Comparison of ENCODE assay signal across 8 cellular contexts in the genomic region with DNA sequence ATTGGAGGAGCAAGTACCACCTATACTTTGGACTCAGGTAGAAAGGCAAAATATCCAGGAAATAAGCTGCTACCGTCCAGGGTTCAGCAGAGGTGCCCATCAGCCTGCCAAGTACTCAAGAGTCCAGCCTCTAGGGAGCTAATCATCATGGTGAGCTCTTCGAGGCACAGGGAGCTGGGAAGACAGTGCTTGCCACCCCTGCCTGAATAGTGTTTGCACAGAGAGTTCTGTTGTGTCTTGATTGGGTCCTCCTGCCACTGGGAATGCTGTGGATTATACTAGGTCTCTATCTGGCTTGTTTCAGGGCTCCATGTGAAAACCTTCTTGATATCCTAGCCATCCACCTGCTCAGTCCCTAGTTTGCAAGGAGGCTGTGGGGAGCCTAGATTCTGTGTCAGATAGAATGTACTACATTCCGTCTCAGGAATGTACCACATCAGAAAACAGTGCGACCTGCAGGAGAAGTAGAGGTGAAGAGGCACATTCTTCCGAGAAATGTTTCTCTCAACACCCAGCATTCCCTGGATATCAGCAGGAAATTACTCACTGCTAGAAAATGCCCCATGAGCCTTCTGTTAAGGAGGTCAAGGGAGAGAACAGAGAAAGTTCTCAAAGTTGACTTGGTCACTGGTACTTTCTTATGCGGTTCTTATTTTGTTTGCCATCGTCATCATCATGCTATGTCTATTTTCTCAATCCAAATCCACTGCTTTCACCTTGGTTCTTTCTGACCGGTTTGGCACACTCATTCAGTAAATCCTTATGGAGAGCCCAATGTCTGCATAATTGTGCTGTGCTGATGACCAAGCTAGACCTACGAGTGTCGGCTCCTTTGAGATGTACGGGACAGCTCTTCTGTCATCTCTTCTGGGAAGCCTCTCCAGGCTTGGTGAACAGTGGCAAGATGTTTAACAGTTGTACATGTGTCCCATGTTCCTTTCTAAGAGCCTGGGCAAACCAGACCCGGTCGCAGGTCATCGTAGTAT. TPM values are rescaled to one million over a fixed set of nuclear protein-coding genes. Genes with fewer than 3 reads are reported as not detected.
A peak's percentile ranks its signal among the peaks of the same experiment; 100 is the strongest.
DNase-seq lines count a peak whose midpoint lies in the region; ATAC-seq, FAIRE-seq and TF ChIP-seq lines count a peak whose summit lies in the region.

No MANE protein-coding gene starts in this region.

- H3K36me3 ChIP-seq in GM12878 (ENCODE audit: control insufficient read depth in 2 of 2, insufficient read depth in 2 of 2, low read length in 1 of 2): peaks cover 0 to 5% of the 10 kb centered on the region in 2 experiments; a peak in 2 of 4 replicates
- no peaks in the 10 kb centered on the region for H3K36me3 ChIP-seq in lower lobe of right lung

- ATAC-seq in GM12878: peak; percentile 18
- ATAC-seq in lower lobe of right lung: peak; percentile 79 to 85
- ATAC-seq in GM21360 (IDR thresholded peaks at IDR 0.05; ENCODE audit: unreplicated experiment): no peak
- ATAC-seq in HG03378 (IDR thresholded peaks at IDR 0.05; ENCODE audit: unreplicated experiment): no peak

- H3K9ac ChIP-seq in GM12878 (ENCODE audit: control insufficient read depth, insufficient read depth, low read length): peak overlapping the region; percentile 7; the same call in 1 of the 2 replicates

- DNase-seq in AG10803 (ENCODE audit: low read depth) (peak; percentile 82), HFFc6 (peak; percentile 86), GM12878 (ENCODE audit: low read depth, low spot score) (no peak), lower lobe of right lung (no peak), NCI-H1092 treated with DMSO at 0.1 percent for 48 hours (lab: John Stamatoyannopoulos, UW) (no peak)
- no peak for DNase-seq in activated naive CD4-positive, alpha-beta T cell treated with Interleukin-2 at 50 U/mL for 16 hours

- peaks cover 13% of the 10 kb centered on the region; the same call in 2 of the 3 replicates for H3K9me3 ChIP-seq in GM12878 (replicated peaks; ENCODE audit: control insufficient read depth, insufficient read depth, low read length)
- H3K9me3 ChIP-seq in lower lobe of right lung: no peaks in the 10 kb centered on the region

- POLR2A ChIA-PET in GM12878 (lab: Charles Lee): interaction anchor here (0.6 to 5.2 kb wide), 7 partner anchors 9 to 28 kb away, joined by 3 to 44 read pairs (median 5); partner anchors contain the start of gene PTPN1

- no peaks in the 10 kb centered on the region for H4K20me1 ChIP-seq in GM12878 (ENCODE audit: control insufficient read depth, insufficient read depth)

- RAD21 ChIA-PET in GM12878 (lab: Charles Lee; ENCODE audit: unreplicated experiment): interaction anchor here (0.6 to 12.3 kb wide), 6 partner anchors 9 to 35 kb away, joined by 3 to 167 read pairs (median 4); partner anchors contain the start of gene PTPN1

- H3K9me3 Mint-ChIP-seq in HFFc6: no peaks in the 10 kb centered on the region

- SMC1A ChIA-PET in GM12878 (lab: Charles Lee; ENCODE audit: uncharacterized antibody, unreplicated experiment): interaction anchor here (73.1 to 95.1 kb wide), 2 partner anchors 5 to 32 kb away, joined by 2799 read pairs; partner anchors contain the start of gene PTPN1

- peak overlapping the region; percentile 86 for H3K27ac Mint-ChIP-seq in HFFc6

- H3K4me3 Mint-ChIP-seq in HFFc6: peak overlapping the region; percentile 71

- no peak overlapping the region for H3K4me3 ChIP-seq in AG10803 (ENCODE audit: low read length)
- H3K4me3 ChIP-seq in GM12878: peak overlapping the region; percentile 42
- H3K4me3 ChIP-seq in lower lobe of right lung: no peak overlapping the region

- H3K4me1 ChIP-seq in GM12878 (ENCODE audit: control insufficient read depth, insufficient read depth, low read length) (peaks cover 67% of the 10 kb centered on the region), lower lobe of right lung (peaks cover 98% of the 10 kb centered on the region)

- peaks cover 88% of the 10 kb centered on the region for H3K79me2 ChIP-seq in GM12878 (ENCODE audit: control insufficient read depth, insufficient read depth, low read length)

- peak; percentile 28; the same call in 1 of the 2 replicates for TF ChIP-seq POLR2A in GM12878 (IDR thresholded peaks at IDR 0.05; ENCODE audit: low read depth, low read length)

- H3K4me2 ChIP-seq in GM12878 (ENCODE audit: control insufficient read depth, insufficient read depth): peak overlapping the region; percentile 85

- 9% methylated on average over 14 of the region's 14 CpGs for WGBS in GM12878 (ENCODE audit: insufficient coverage, insufficient replicate concordance, low lambda C conversion rate, missing lambda C conversion rate)

- H3K27ac ChIP-seq in GM12878 (ENCODE audit: control insufficient read depth, insufficient read depth) (peak overlapping the region; percentile 78), lower lobe of right lung (peak overlapping the region; percentile 79)

- peak; percentile 14; the same call in 1 of the 2 replicates for TF ChIP-seq CTCF in AG10803 (conservative IDR thresholded peaks at IDR 0.05; ENCODE audit: low read length)
- peak; percentile 28; the same call in 1 of the 2 replicates for TF ChIP-seq CTCF in HFFc6 (IDR thresholded peaks at IDR 0.05)
- TF ChIP-seq CTCF in GM12878 (IDR thresholded peaks at IDR 0.05 in 2 of 3, conservative IDR thresholded peaks at IDR 0.05 in 1 of 3; ENCODE audit: control insufficient read depth in 2 of 3, extremely low read depth in 1 of 3, insufficient read depth in 1 of 3, low read depth in 3 of 3, low read length in 3 of 3): no peak
- TF ChIP-seq CTCF in lower lobe of right lung (IDR thresholded peaks at IDR 0.05): no peak

- BruUV-seq in GM12878 (replicated peaks; lab: Mats Ljungman, UMichigan): no TSS peak

- H3K36me3 Mint-ChIP-seq in HFFc6 (ENCODE audit: low read depth): peaks cover 23% of the 10 kb centered on the region

- H3K27me3 Mint-ChIP-seq in HFFc6 (ENCODE audit: insufficient read depth): no peaks in the 10 kb centered on the region; the same call in 1 of the 2 replicates

- FAIRE-seq in GM12878 (lab: Jason Lieb, UNC): no peak

- H3K4me1 Mint-ChIP-seq in HFFc6 (ENCODE audit: low read depth): peaks cover 75% of the 10 kb centered on the region

- in situ Hi-C loops in GM12878 (cut with MboI): no loop called here

- intact Hi-C loops in GM12878 (cut with micrococcal nuclease; ENCODE audit: unreplicated experiment): loop anchor here (2.0 kb wide), 1 partner anchor 24 kb away; no protein-coding TSS in a partner anchor
- intact Hi-C loops in lower lobe of right lung (cut with DNase I): no loop called here

- TF ChIP-seq EP300 in GM12878 (IDR thresholded peaks at IDR 0.05; ENCODE audit: borderline replicate concordance in 1 of 2, control insufficient read depth in 1 of 2, low read depth in 2 of 2, low read length in 2 of 2): no peak

- H3K27me3 ChIP-seq in GM12878 (replicated peaks in 1 of 2; ENCODE audit: control insufficient read depth in 2 of 2, insufficient read depth in 2 of 2, low read length in 1 of 2) (no peaks in the 10 kb centered on the region), lower lobe of right lung (ENCODE audit: low read depth) (no peaks in the 10 kb centered on the region)

- CTCF ChIA-PET in GM12878 (lab: Yijun Ruan, JAX): interaction anchor here (0.7 to 3.7 kb wide), 13 partner anchors 8 to 57 kb away, joined by 3 to 14 read pairs (median 6); no protein-coding TSS in a partner anchor

- H2AFZ ChIP-seq in GM12878 (ENCODE audit: control insufficient read depth, low read depth, low read length): no peak overlapping the region

- TF ChIP-seq RAD21 in GM12878 (IDR thresholded peaks at IDR 0.05; ENCODE audit: insufficient read depth, low read depth, low read length): no peak

TF ChIP-seq in GM12878, 131 proteins besides CTCF, POLR2A, EP300 and RAD21 (continues in another document):
- TF ChIP-seq MXI1 (IDR thresholded peaks at IDR 0.05; ENCODE audit: low read depth, low read length): no peak
- no peak for TF ChIP-seq POLR2AphosphoS2 (IDR thresholded peaks at IDR 0.05; ENCODE audit: low read depth, low read length)
- TF ChIP-seq ZNF384 (IDR thresholded peaks at IDR 0.05; ENCODE audit: borderline replicate concordance, low read depth, low read length): no peak
- no peak for TF ChIP-seq IRF5 (IDR thresholded peaks at IDR 0.05; ENCODE audit: borderline replicate concordance)
- no peak for TF ChIP-seq MTA3 (IDR thresholded peaks at IDR 0.05; ENCODE audit: borderline replicate concordance, low read length)

RNA-seq across cellular contexts. Expression of gene PTPN1, which starts 30.7 kb away (rescaled TPM):
- total RNA-seq in HFFc6 (2021; fragmentation: NEBNext Ultra II Directional; extraction: Animal tissue kit (Norgen Biotek cat#: 25700)): 10 to 100 TPM; 37.8 to 46.5 (median 45.2) TPM
- total RNA-seq in GM12878 (2013; cell fraction: nucleolus; rRNA removed): 69.6 and 70.9 TPM in 2 replicates
- total RNA-seq in GM12878 (2014; rRNA removed) (61.1 and 66.4 TPM in 2 replicates), GM12878 (2014; rRNA removed; fragmentation: Illumina TruSeq; extraction: Trizol) (45.9 and 47.0 TPM in 2 replicates), GM12878 (2021) (72.8 and 74.7 TPM in 2 replicates), lower lobe of right lung (78.2 TPM)
- polyA plus RNA-seq in GM12878 (2011; ENCODE audit: low read depth): 32.2 TPM
- polyA plus RNA-seq in GM12878 (2011; rRNA removed) (33.1 and 40.4 TPM in 2 replicates), GM12878 (2014; fragmentation: Illumina TruSeq; extraction: Trizol) (66.7 and 72.2 TPM in 2 replicates), GM12878 (2014; fragmentation: Nextera tagmentation; extraction: Ambion mirVana) (10 to 100 TPM; 15.9 to 20.2 TPM), GM12878 (2014; rRNA removed) (57.6 and 57.8 TPM in 2 replicates), GM12878 (2016; fragmentation: Nextera tagmentation; extraction: Ambion mirVana) (10 to 100 TPM; 37.7 to 40.8 TPM)
- 37.7 and 41.0 TPM in 2 replicates for polyA plus RNA-seq in GM12878 (2011; cell fraction: cytosol; rRNA removed)
- polyA plus RNA-seq in GM12878 (2011; cell fraction: nucleus; rRNA removed): 52.3 and 57.0 TPM in 2 replicates
- 49.6 and 58.1 TPM in 2 replicates for polyA plus RNA-seq in GM12878 (2012)
- polyA minus RNA-seq in GM12878 (2011; rRNA and poly(A)+ RNA removed): 29.8 and 31.8 TPM in 2 replicates
- polyA minus RNA-seq in GM12878 (2011; cell fraction: cytosol; rRNA and poly(A)+ RNA removed): 12.2 and 13.9 TPM in 2 replicates
- 10.9 and 16.2 TPM in 2 replicates for polyA minus RNA-seq in GM12878 (2011; cell fraction: nucleus; rRNA and poly(A)+ RNA removed)

Comparison
In these comparisons a context has a peak if more than half of its experiments do, and no peak if none do; other contexts are left out.
1. DNase-seq: peak in AG10803 (single experiment) and HFFc6 (single experiment); none in GM12878 (single experiment), lower lobe of right lung (single experiment), NCI-H1092 treated with DMSO at 0.1 percent for 48 hours (single experiment) and activated naive CD4-positive, alpha-beta T cell treated with Interleukin-2 at 50 U/mL for 16 hours (single experiment).
2. CTCF ChIP-seq: peak in AG10803 (single experiment) and HFFc6 (single experiment); none in GM12878 (0 of 3) and lower lobe of right lung (single experiment).
3. ATAC-seq: peak in GM12878 (single experiment) and lower lobe of right lung (2 of 2); none in GM21360 (single experiment) and HG03378 (single experiment).